ENCODE assay signal across 15 cellular contexts in the genomic region with DNA sequence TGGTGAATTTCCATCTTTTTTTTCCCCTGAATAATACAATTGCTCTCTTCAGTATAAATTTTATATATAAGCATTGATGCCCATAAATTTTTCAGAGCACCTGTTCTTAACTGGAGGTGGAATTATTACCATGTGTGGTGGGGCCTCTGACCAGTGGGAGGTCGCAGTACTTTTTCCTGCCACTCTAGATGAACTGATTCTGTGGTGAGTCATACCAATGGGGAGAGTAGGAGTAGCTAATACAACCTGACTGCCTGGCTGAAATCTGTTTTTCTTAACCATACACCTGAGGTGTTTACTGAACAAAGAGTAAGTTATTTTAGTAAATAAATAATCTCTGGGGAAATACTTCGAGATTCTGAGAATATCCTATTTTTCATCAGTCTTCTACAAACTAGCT.
DNase-seq lines count a peak whose midpoint lies in the region; ATAC-seq and TF ChIP-seq lines count a peak whose summit lies in the region.
"Had no signal": no experiment of that assay in that cellular context is flagged by ENCODE, and none has a peak within 500 bp of the region (broad histone marks: within the 10 kb centered on the region; RNA-seq: fewer than 3 reads in every experiment).

No MANE protein-coding gene starts in this region.

- H3K4me1 ChIP-seq in PC-3 (ENCODE audit: insufficient read depth, low read length) = no peaks in the 10 kb centered on the region
- H3K4me1 ChIP-seq: Caco-2, HAP-1 had no signal

- H3F3A ChIP-seq in PC-3 (ENCODE audit: low read length, unreplicated experiment) = no peaks in the 10 kb centered on the region

- intact Hi-C loops in Calu3 (cut with micrococcal nuclease; ENCODE audit: unreplicated experiment) = no loop called here
- intact Hi-C loops in PC-3 (cut with micrococcal nuclease) = no loop called here

- no peaks in the 10 kb centered on the region for H3K9me2 ChIP-seq in PC-3 (replicated peaks; ENCODE audit: low read length)

- TF ChIP-seq CTCF in Calu3 (IDR thresholded peaks at IDR 0.05; ENCODE audit: unreplicated experiment) = no peak
- TF ChIP-seq CTCF in PC-3 (conservative IDR thresholded peaks at IDR 0.05; ENCODE audit: low read depth, low read length) = no peak

- H3K27ac ChIP-seq in epithelial cell of prostate = peak overlapping the region; percentile 19
- H3K27ac ChIP-seq in PC-3 (ENCODE audit: low read length) = no peak overlapping the region
- no peak overlapping the region for H3K27ac ChIP-seq in caudate nucleus (ENCODE audit: low read depth, low read length)
- H3K27ac ChIP-seq: 22Rv1 had no signal

- POLR2A ChIA-PET in PC-3 (lab: Charles Lee; ENCODE audit: unreplicated experiment) = no interaction called here

- CTCF ChIA-PET in Calu3 (lab: Charles Lee) (no interaction called here), PC-3 (lab: Charles Lee) (no interaction called here)

- no peaks in the 10 kb centered on the region for H4K20me1 ChIP-seq in PC-3 (ENCODE audit: low read length)

- no peak overlapping the region for H3K4me3 ChIP-seq in PC-3 (ENCODE audit: low read length)
- H3K4me3 ChIP-seq: HAP-1 had no signal

- no peak for ATAC-seq in PC-3
- no peak for ATAC-seq in GM21723 (IDR thresholded peaks at IDR 0.05; ENCODE audit: unreplicated experiment)
- ATAC-seq: CD8-positive, alpha-beta T cell had no signal

- no peaks in the 10 kb centered on the region for H3K79me2 ChIP-seq in PC-3 (ENCODE audit: low read length)

- no peaks in the 10 kb centered on the region for H3K27me3 Mint-ChIP-seq in Calu3 (ENCODE audit: unreplicated experiment)

- BruUV-seq in Calu3 (replicated peaks; lab: Mats Ljungman, UMichigan) (no TSS peak), PC-3 (replicated peaks; lab: Mats Ljungman, UMichigan) (no TSS peak)

- no peak overlapping the region for H3K4me2 ChIP-seq in PC-3 (ENCODE audit: low read length)

- no peaks in the 10 kb centered on the region for H3K27me3 ChIP-seq in PC-3 (ENCODE audit: low read length)

- H2AFZ ChIP-seq in PC-3 (ENCODE audit: low read length) = no peak overlapping the region

- no peak overlapping the region for H3K9ac ChIP-seq in PC-3 (ENCODE audit: low read length)

- no peaks in the 10 kb centered on the region for H3K9me3 ChIP-seq in PC-3 (ENCODE audit: low read length)
- H3K9me3 ChIP-seq: Caco-2, HAP-1 had no signal

- no peak overlapping the region for H3K4me3 Mint-ChIP-seq in Calu3 (ENCODE audit: low read depth, unreplicated experiment)
- H3K4me3 Mint-ChIP-seq: CD14-positive monocyte; CD8-positive, alpha-beta T cell had no signal

- DNase-seq in Calu3 (peak; percentile 15), NCI-H226 (peak; percentile 2), epithelial cell of prostate (ENCODE audit: low read depth, low spot score) (no peak), kidney tubule cell (ENCODE audit: low spot score) (peak; percentile 40), PC-3 (no peak), caudate nucleus (lab: John Stamatoyannopoulos, UW) (no peak), NCI-H2029 (lab: John Stamatoyannopoulos, UW) (no peak)
- DNase-seq: Caco-2; CD8-positive, alpha-beta T cell; DMS79; GOT3 had no signal

- no peaks in the 10 kb centered on the region for H3K36me3 ChIP-seq in PC-3 (ENCODE audit: low read depth, low read length)
- H3K36me3 ChIP-seq: HAP-1 had no signal

- H3K27ac Mint-ChIP-seq in Calu3 (ENCODE audit: unreplicated experiment) = no peak overlapping the region
- H3K27ac Mint-ChIP-seq: CD14-positive monocyte; CD8-positive, alpha-beta T cell had no signal

- H3K4me1 Mint-ChIP-seq in Calu3 (ENCODE audit: low read depth, unreplicated experiment) = no peaks in the 10 kb centered on the region
- H3K4me1 Mint-ChIP-seq: CD14-positive monocyte had no signal

- no peaks in the 10 kb centered on the region for H3K36me3 Mint-ChIP-seq in Calu3 (ENCODE audit: insufficient read depth, unreplicated experiment)
- H3K36me3 Mint-ChIP-seq: CD14-positive monocyte; CD8-positive, alpha-beta T cell had no signal

- peaks cover 7% of the 10 kb centered on the region for H3K9me3 Mint-ChIP-seq in Calu3 (ENCODE audit: low read depth, unreplicated experiment)
- H3K9me3 Mint-ChIP-seq: CD8-positive, alpha-beta T cell had no signal

Comparison
In these comparisons a context has a peak if more than half of its experiments do, and no peak if none do; other contexts are left out.
1. DNase-seq: peak in Calu3 (single experiment), NCI-H226 (single experiment) and kidney tubule cell (single experiment); none in epithelial cell of prostate (single experiment), PC-3 (single experiment), caudate nucleus (0 of 61) and NCI-H2029 (single experiment).